In the genomic region with DNA sequence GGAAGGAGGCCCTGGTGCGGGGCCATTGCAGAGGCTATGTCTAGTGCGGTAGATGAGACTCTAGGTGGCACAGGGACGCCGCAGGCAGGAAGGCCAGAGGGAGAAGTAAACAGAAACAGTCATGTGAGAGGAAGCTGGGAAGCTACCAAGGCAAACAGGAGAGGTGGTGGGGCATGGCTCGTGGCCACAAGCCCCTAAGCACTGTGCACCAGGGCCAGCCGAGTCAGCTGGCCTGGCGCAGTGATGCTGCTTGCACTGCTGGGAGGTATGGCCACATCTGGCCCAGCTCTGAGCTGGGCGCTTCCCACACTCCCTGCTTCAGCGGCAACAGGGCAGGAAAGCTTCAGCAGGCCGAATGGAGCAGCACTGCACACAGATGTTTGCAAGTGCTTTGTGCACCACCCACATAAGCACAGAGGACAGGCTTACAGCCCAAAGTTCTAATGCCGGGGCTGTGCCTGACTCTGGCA, we compare ENCODE assay signal across 11 cellular contexts.
DNase-seq lines count a peak whose midpoint lies in the region; ATAC-seq and TF ChIP-seq lines count a peak whose summit lies in the region.
"Had no signal": no experiment of that assay in that cellular context is flagged by ENCODE, and none has a peak within 500 bp of the region (broad histone marks: within the 10 kb centered on the region; RNA-seq: fewer than 3 reads in every experiment).

No MANE protein-coding gene starts in this region.

- no peaks in the 10 kb centered on the region for H3K36me3 ChIP-seq in CD4-positive, CD25-positive, alpha-beta regulatory T cell (ENCODE audit: control insufficient read depth, insufficient read depth, low read length)
- H3K36me3 ChIP-seq in breast epithelium (no peaks in the 10 kb centered on the region), lower lobe of right lung (no peaks in the 10 kb centered on the region), Caco-2 (ENCODE audit: control insufficient read depth, insufficient read depth, low read length) (no peaks in the 10 kb centered on the region), trophoblast cell (ENCODE audit: control insufficient read depth in 1 of 2, insufficient read depth in 2 of 2, low read length in 2 of 2) (no peaks in the 10 kb centered on the region)

- peak overlapping the region in 2 of 3 donors; percentile 72 to 88 for H3K27ac Mint-ChIP-seq in CD4-positive, CD25-positive, alpha-beta regulatory T cell
- H3K27ac Mint-ChIP-seq in Caco-2 (ENCODE audit: unreplicated experiment): no peak overlapping the region
- H3K27ac Mint-ChIP-seq: nephron progenitor cell had no signal

- no peak overlapping the region for H3K18ac ChIP-seq in trophoblast cell (ENCODE audit: low read length)

- no CpG with 5 or more reads among the region's 11 CpGs for WGBS in trophoblast cell (ENCODE audit: extremely low coverage, insufficient coverage, insufficient read length)

- H3K23ac ChIP-seq in trophoblast cell (ENCODE audit: low read length): no peak overlapping the region

- peaks cover 37% of the 10 kb centered on the region for H3K4me1 ChIP-seq in CD4-positive, CD25-positive, alpha-beta regulatory T cell (ENCODE audit: control insufficient read depth, insufficient read depth, low read length, poor library complexity, severe bottlenecking)
- H3K4me1 ChIP-seq in breast epithelium (peaks cover 0 to 16% of the 10 kb centered on the region in 2 donors), lower lobe of right lung (no peaks in the 10 kb centered on the region), Caco-2 (no peaks in the 10 kb centered on the region), trophoblast cell (ENCODE audit: control insufficient read depth in 1 of 2, insufficient read depth in 2 of 2, low read length in 2 of 2) (peaks cover 2 to 4% of the 10 kb centered on the region in 2 experiments)

- TF ChIP-seq CTCF in breast epithelium (IDR thresholded peaks at IDR 0.05) (no peak), lower lobe of right lung (IDR thresholded peaks at IDR 0.05) (no peak), GM10248 (IDR thresholded peaks at IDR 0.05; ENCODE audit: control extremely low read depth, extremely low read depth, low read depth, missing control alignments) (no peak), Caco-2 (IDR thresholded peaks at IDR 0.05; ENCODE audit: insufficient read depth in 1 of 2, low read depth in 1 of 2, low read length in 1 of 2, severe bottlenecking in 1 of 2, unreplicated experiment in 1 of 2) (no peak)

- no peaks in the 10 kb centered on the region for H3K9me3 ChIP-seq in CD4-positive, CD25-positive, alpha-beta regulatory T cell (ENCODE audit: control insufficient read depth in 2 of 2, low read length in 2 of 2)
- no peaks in the 10 kb centered on the region for H3K9me3 ChIP-seq in breast epithelium
- no peaks in the 10 kb centered on the region for H3K9me3 ChIP-seq in lower lobe of right lung
- H3K9me3 ChIP-seq in Caco-2: no peaks in the 10 kb centered on the region
- H3K9me3 ChIP-seq in trophoblast cell (ENCODE audit: insufficient read depth, low read depth, low read length): no peaks in the 10 kb centered on the region

- ATAC-seq in CD4-positive, CD25-positive, alpha-beta regulatory T cell (ENCODE audit: low read depth in 2 of 2): no peak
- peak; percentile 11 to 18 for ATAC-seq in lower lobe of right lung

- H3K4ac ChIP-seq in trophoblast cell (ENCODE audit: low read depth, low read length): no peak overlapping the region

- H3K14ac ChIP-seq in trophoblast cell (ENCODE audit: low read length): no peak overlapping the region

- no peak overlapping the region for H2AFZ ChIP-seq in trophoblast cell (ENCODE audit: insufficient read depth, low read length, poor library complexity)

- H2BK120ac ChIP-seq in trophoblast cell (ENCODE audit: insufficient read depth, low read length, poor library complexity): no peak overlapping the region

- peak overlapping the region in 1 of 4 donors; percentile 10 for H3K4me3 Mint-ChIP-seq in CD4-positive, CD25-positive, alpha-beta regulatory T cell
- H3K4me3 Mint-ChIP-seq in Caco-2 (ENCODE audit: unreplicated experiment): no peak overlapping the region
- H3K4me3 Mint-ChIP-seq: nephron progenitor cell had no signal

- no peaks in the 10 kb centered on the region for H3K27me3 Mint-ChIP-seq in CD4-positive, CD25-positive, alpha-beta regulatory T cell
- H3K27me3 Mint-ChIP-seq in Caco-2 (ENCODE audit: insufficient read depth, unreplicated experiment): peaks cover 5% of the 10 kb centered on the region

- H3K4me1 Mint-ChIP-seq in CD4-positive, CD25-positive, alpha-beta regulatory T cell: peaks cover 4 to 36% (median 22%) of the 10 kb centered on the region in 4 donors
- H3K4me1 Mint-ChIP-seq in Caco-2 (ENCODE audit: low read depth, unreplicated experiment): no peaks in the 10 kb centered on the region

- no peak overlapping the region for H4K91ac ChIP-seq in trophoblast cell (ENCODE audit: low read depth, low read length)

- H3K4me3 ChIP-seq in CD4-positive, CD25-positive, alpha-beta regulatory T cell (ENCODE audit: low read depth, low read length): no peak overlapping the region
- H3K4me3 ChIP-seq in breast epithelium: peak overlapping the region in 1 of 3 donors; percentile 3
- H3K4me3 ChIP-seq in lower lobe of right lung: no peak overlapping the region
- no peak overlapping the region for H3K4me3 ChIP-seq in Caco-2 (ENCODE audit: low read depth, low read length)
- no peak overlapping the region for H3K4me3 ChIP-seq in trophoblast cell (ENCODE audit: low read depth, low read length)

- no peaks in the 10 kb centered on the region for H3K36me3 Mint-ChIP-seq in CD4-positive, CD25-positive, alpha-beta regulatory T cell
- H3K36me3 Mint-ChIP-seq in Caco-2 (ENCODE audit: insufficient read depth, unreplicated experiment): no peaks in the 10 kb centered on the region

- no peaks in the 10 kb centered on the region for H3K79me1 ChIP-seq in trophoblast cell (ENCODE audit: low read length)

- peaks cover 0 to 1% (median 0%) of the 10 kb centered on the region in 7 donors for H3K9me3 Mint-ChIP-seq in CD4-positive, CD25-positive, alpha-beta regulatory T cell
- no peaks in the 10 kb centered on the region for H3K9me3 Mint-ChIP-seq in Caco-2 (ENCODE audit: unreplicated experiment)

- no peak overlapping the region for H2BK12ac ChIP-seq in trophoblast cell (ENCODE audit: low read length)

- POLR2A ChIA-PET in GM10248 (lab: Yijun Ruan, JAX) (no interaction called here), Caco-2 (lab: Charles Lee) (no interaction called here)

- H3K79me2 ChIP-seq in trophoblast cell (ENCODE audit: control insufficient read depth, insufficient read depth, low read length, poor library complexity): no peaks in the 10 kb centered on the region

- H2AK5ac ChIP-seq in trophoblast cell (ENCODE audit: low read length): no peak overlapping the region

- no peak overlapping the region for H3K9ac ChIP-seq in trophoblast cell (ENCODE audit: low read length)

- intact Hi-C loops in breast epithelium (cut with DNase I; ENCODE audit: low total_unique reads) (no loop called here), lower lobe of right lung (cut with DNase I) (no loop called here), Caco-2 (cut with micrococcal nuclease; ENCODE audit: unreplicated experiment) (no loop called here)

- no peak for DNase-seq in CD4-positive, CD25-positive, alpha-beta regulatory T cell
- DNase-seq in MV-4-11 (lab: John Stamatoyannopoulos, UW): peak; percentile 28
- no peak for DNase-seq in breast epithelium (ENCODE audit: low spot score in 2 of 2)
- no peak for DNase-seq in lower lobe of right lung
- no peak for DNase-seq in GM10248 (ENCODE audit: extremely low spot score)
- no peak for DNase-seq in activated CD4-positive, alpha-beta T cell treated with anti-CD3 and anti-CD28 coated beads for 48 hours
- no peak for DNase-seq in Caco-2
- no peak for DNase-seq in trophoblast cell
- DNase-seq: activated naive CD4-positive, alpha-beta T cell treated with Interleukin-2 at 50 U/mL for 16 hours; COR-L47; nephron progenitor cell had no signal

- no peak overlapping the region for H3K4me2 ChIP-seq in trophoblast cell (ENCODE audit: low read length)

- BruUV-seq in Caco-2 (replicated peaks; lab: Mats Ljungman, UMichigan): no TSS peak

- TF ChIP-seq POLR2A in breast epithelium (IDR thresholded peaks at IDR 0.05): no peak

- H3K27ac ChIP-seq in CD4-positive, CD25-positive, alpha-beta regulatory T cell (ENCODE audit: insufficient read depth, low read length, poor library complexity, severe bottlenecking): no peak overlapping the region
- H3K27ac ChIP-seq in breast epithelium (peak overlapping the region; percentile 5 to 73), lower lobe of right lung (no peak overlapping the region), trophoblast cell (ENCODE audit: low read depth, low read length) (no peak overlapping the region)

- no peak overlapping the region for H4K8ac ChIP-seq in trophoblast cell (ENCODE audit: low read depth, low read length)

- H2BK5ac ChIP-seq in trophoblast cell (ENCODE audit: low read depth, low read length, poor library complexity): no peak overlapping the region

- H4K12ac ChIP-seq in trophoblast cell (ENCODE audit: low read depth, low read length): no peak overlapping the region

- H3K27me3 ChIP-seq in CD4-positive, CD25-positive, alpha-beta regulatory T cell (ENCODE audit: control insufficient read depth, insufficient read depth, low read length): no peaks in the 10 kb centered on the region
- H3K27me3 ChIP-seq in breast epithelium: no peaks in the 10 kb centered on the region
- no peaks in the 10 kb centered on the region for H3K27me3 ChIP-seq in lower lobe of right lung (ENCODE audit: low read depth)
- no peaks in the 10 kb centered on the region for H3K27me3 ChIP-seq in Caco-2 (replicated peaks; ENCODE audit: control insufficient read depth, insufficient read depth, low read length)
- H3K27me3 ChIP-seq in trophoblast cell (ENCODE audit: insufficient read depth, low read length): no peaks in the 10 kb centered on the region

- CTCF ChIA-PET in GM10248 (lab: Yijun Ruan, JAX) (interaction anchor here (1.0 kb wide), 1 partner anchor 18 kb away, joined by 3 read pairs; no protein-coding TSS in a partner anchor), Caco-2 (lab: Charles Lee) (no interaction called here)

Comparison
In these comparisons a context has a peak if more than half of its experiments do, and no peak if none do; other contexts are left out.
1. ATAC-seq: peak in lower lobe of right lung (2 of 2); none in CD4-positive, CD25-positive, alpha-beta regulatory T cell (0 of 2).
2. H3K27ac ChIP-seq: peak in breast epithelium (2 of 2); none in CD4-positive, CD25-positive, alpha-beta regulatory T cell (single experiment), lower lobe of right lung (single experiment) and trophoblast cell (single experiment).